Comparison of ENCODE assay signal across 10 cellular contexts in the genomic region with DNA sequence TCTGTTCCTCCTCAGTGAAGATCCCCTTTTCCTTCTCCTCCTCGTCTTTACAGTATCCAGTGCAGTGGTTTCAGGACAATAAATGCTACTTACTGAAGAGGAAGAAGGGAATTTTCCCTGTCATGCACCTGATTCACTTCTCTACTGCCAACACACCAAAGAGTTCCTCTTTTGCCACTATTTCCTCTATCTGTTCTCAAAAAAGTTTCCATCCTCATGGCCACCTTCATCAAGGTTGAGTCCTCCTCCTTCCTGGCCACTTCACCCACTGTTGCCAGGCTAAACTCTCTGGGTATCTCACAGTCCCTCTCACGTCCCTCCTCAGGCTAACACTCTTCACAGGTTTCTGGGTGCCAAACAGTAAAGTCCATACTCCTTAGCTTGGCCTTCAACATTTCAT. TPM values are rescaled to one million over a fixed set of nuclear protein-coding genes. Genes with fewer than 3 reads are reported as not detected.
DNase-seq lines count a peak whose midpoint lies in the region; ATAC-seq and TF ChIP-seq lines count a peak whose summit lies in the region.
"Had no signal": no experiment of that assay in that cellular context is flagged by ENCODE, and none has a peak within 500 bp of the region (broad histone marks: within the 10 kb centered on the region; RNA-seq: fewer than 3 reads in every experiment).

No MANE protein-coding gene starts in this region.

- H3K27ac ChIP-seq in OCI-LY1 (ENCODE audit: low read depth, low read length, poor library complexity, severe bottlenecking), result peak overlapping the region; percentile 65
- H3K27ac ChIP-seq: heart left ventricle, neural progenitor cell had no signal

- intact Hi-C loops in CD14-positive monocyte (cut with micrococcal nuclease), result no loop called here

- peaks cover 0 to 5% of the 10 kb centered on the region in 2 donors for H3K36me3 Mint-ChIP-seq in CD14-positive monocyte
- H3K36me3 Mint-ChIP-seq: neural progenitor cell had no signal

- H3K27me3 ChIP-seq in OCI-LY1 (ENCODE audit: insufficient read depth, low read length), result no peaks in the 10 kb centered on the region
- H3K27me3 ChIP-seq: heart left ventricle, neural progenitor cell had no signal

- TF ChIP-seq CTCF in CD14-positive monocyte (IDR thresholded peaks at IDR 0.05), result no peak
- no peak for TF ChIP-seq CTCF in OCI-LY1 (IDR thresholded peaks at IDR 0.05; ENCODE audit: low read length)

- H3K4me1 Mint-ChIP-seq in CD14-positive monocyte, result peaks cover 13% of the 10 kb centered on the region
- H3K4me1 Mint-ChIP-seq: neural progenitor cell had no signal

- peak overlapping the region; percentile 42 to 78 (median 60) for H3K27ac Mint-ChIP-seq in CD14-positive monocyte
- H3K27ac Mint-ChIP-seq: neural progenitor cell had no signal

- H3K9me3 Mint-ChIP-seq in CD14-positive monocyte, result no peaks in the 10 kb centered on the region
- H3K9me3 Mint-ChIP-seq: neural progenitor cell had no signal

- H4K20me1 ChIP-seq in OCI-LY1 (ENCODE audit: insufficient read depth, low read length), result no peaks in the 10 kb centered on the region

- no peak for DNase-seq in CD14-positive monocyte (ENCODE audit: low spot score)
- DNase-seq in NCI-H2107 treated with DMSO at 0.1 percent for 48 hours (lab: John Stamatoyannopoulos, UW; ENCODE audit: unreplicated experiment), result no peak
- no peak for DNase-seq in NCI-H2171 treated with DMSO at 0.1 percent for 48 hours (lab: John Stamatoyannopoulos, UW)
- no peak for DNase-seq in COLO829 (ENCODE audit: low spot score)
- no peak for DNase-seq in activated CD4-positive, CD25-positive, alpha-beta regulatory T cell (lab: John Stamatoyannopoulos, UW)
- DNase-seq: heart left ventricle had no signal

- H3K79me2 ChIP-seq in OCI-LY1 (ENCODE audit: insufficient read depth, low read length), result no peaks in the 10 kb centered on the region

- no peaks in the 10 kb centered on the region for H3K27me3 Mint-ChIP-seq in CD14-positive monocyte (ENCODE audit: low read depth in 3 of 3)

- no peak overlapping the region for H3K4me2 ChIP-seq in OCI-LY1 (ENCODE audit: low read length)
- H3K4me2 ChIP-seq: neural progenitor cell had no signal

- H3K9me2 ChIP-seq in OCI-LY1 (ENCODE audit: low read depth, low read length), result no peaks in the 10 kb centered on the region

- no peaks in the 10 kb centered on the region for H3K36me3 ChIP-seq in OCI-LY1 (ENCODE audit: insufficient read depth, low read length)
- H3K36me3 ChIP-seq: heart left ventricle, neural progenitor cell had no signal

- ATAC-seq in GM19372 (IDR thresholded peaks at IDR 0.05; ENCODE audit: low read depth, unreplicated experiment) (peak; percentile 62), HG02973 (IDR thresholded peaks at IDR 0.05; ENCODE audit: unreplicated experiment) (peak; percentile 83)

- no peaks in the 10 kb centered on the region for H3F3A ChIP-seq in OCI-LY1 (ENCODE audit: insufficient read depth, low read length)

- no peaks in the 10 kb centered on the region for H3K9me3 ChIP-seq in OCI-LY1 (ENCODE audit: low read length)
- H3K9me3 ChIP-seq: heart left ventricle had no signal

- no peak overlapping the region for H3K9ac ChIP-seq in OCI-LY1 (ENCODE audit: low read length)
- H3K9ac ChIP-seq: neural progenitor cell had no signal

- H2AFZ ChIP-seq in OCI-LY1 (ENCODE audit: low read length), result no peak overlapping the region
- H2AFZ ChIP-seq: neural progenitor cell had no signal

- no peak overlapping the region for H3K4me3 Mint-ChIP-seq in CD14-positive monocyte
- H3K4me3 Mint-ChIP-seq: neural progenitor cell had no signal

- H3K4me1 ChIP-seq in OCI-LY1 (ENCODE audit: insufficient read depth, low read length, severe bottlenecking), result peaks cover 10% of the 10 kb centered on the region

- no peak overlapping the region for H3K4me3 ChIP-seq in OCI-LY1 (ENCODE audit: low read depth, low read length, poor library complexity, severe bottlenecking)
- H3K4me3 ChIP-seq: heart left ventricle, neural progenitor cell had no signal

RNA-seq across cellular contexts. Expression of a gene that starts 41.7 kb away (rescaled TPM):
- 1 to 10 TPM; 3.0 TPM for polyA plus RNA-seq in CD14-positive monocyte
